19 cellular contexts compared by ENCODE assay signal in genomic region chr11:100512475-100512874, GRCh38.
"Had no signal": no experiment of that assay in that cellular context is flagged by ENCODE, and none has a peak within 500 bp of the region (broad histone marks: within the 10 kb centered on the region; RNA-seq: fewer than 3 reads in every experiment).

No MANE protein-coding gene starts in this region.

- ATAC-seq: activated CD4-positive, CD25-positive, alpha-beta regulatory T cell treated with anti-CD3 and anti-CD28 coated beads, Interleukin-2, amount 50 U/mL, for 24 hours; effector memory CD8-positive, alpha-beta T cell; heart left ventricle; mucosa of descending colon; natural killer cell; sciatic nerve; stimulated activated memory B cell treated with anti-CD40 and anti-IgM and Interleukin-4, amounts not matched to agents 10 μg/mL and 1 μg/mL and 100 μg/mL, for 72 hours had no signal

- DNase-seq: activated naive CD4-positive, alpha-beta T cell treated with anti-CD3 and anti-CD28 coated beads, Interleukin-2, amount 50 U/mL, for 16 hours; activated T-cell treated with anti-CD3 and anti-CD28 coated beads, Interleukin-2, amount 50 U/mL, for 1 hour; amniotic stem cell; cerebellar nuclear complex; effector memory CD8-positive, alpha-beta T cell; erythroblast; foreskin fibroblast; heart left ventricle; kidney; mucosa of descending colon; natural killer cell; nucleus accumbens; spleen; stimulated activated CD4-positive, alpha-beta T cell treated with anti-CD3 and anti-CD28 coated beads, Interleukin-1b, Interleukin-23, amount 100 ng/mL, for 48 hours; transverse colon had no signal

- H3K27ac ChIP-seq: heart left ventricle, prostate gland, spleen, transverse colon had no signal

- FAIRE-seq: kidney had no signal

- H3K4me3 ChIP-seq: heart left ventricle, mucosa of descending colon, prostate gland, spleen, transverse colon had no signal

- H3K4me1 ChIP-seq: heart left ventricle, prostate gland, spleen had no signal

- H3K9me3 ChIP-seq: heart left ventricle, mucosa of descending colon, prostate gland, transverse colon had no signal

- H3K36me3 ChIP-seq: heart left ventricle, prostate gland, spleen, transverse colon had no signal

- H3K27me3 ChIP-seq: heart left ventricle, spleen, transverse colon had no signal
